ENCODE assay signal across 20 cellular contexts in genomic region chr2:106108791-106109190, GRCh38.
"Had no signal": no experiment of that assay in that cellular context is flagged by ENCODE, and none has a peak within 500 bp of the region (broad histone marks: within the 10 kb centered on the region; RNA-seq: fewer than 3 reads in every experiment).

No MANE protein-coding gene starts in this region.

- H3K4me1 ChIP-seq: colonic mucosa, foreskin keratinocyte had no signal

- H3K27me3 Mint-ChIP-seq: dendritic cell treated with granulocyte-macrophage colony-stimulating factor and Interleukin-4, amounts not matched to agents 40 ng/mL and 50 ng/mL, for 4 days; effector memory CD8-positive, alpha-beta T cell had no signal

- H3K4me1 Mint-ChIP-seq: endodermal cell had no signal

- H3K36me3 ChIP-seq: colonic mucosa had no signal

- H3K9me3 Mint-ChIP-seq: dendritic cell treated with granulocyte-macrophage colony-stimulating factor and Interleukin-4, amounts not matched to agents 40 ng/mL and 50 ng/mL, for 4 days; effector memory CD8-positive, alpha-beta T cell; endodermal cell had no signal

- H3K27ac Mint-ChIP-seq: dendritic cell treated with granulocyte-macrophage colony-stimulating factor and Interleukin-4, amounts not matched to agents 40 ng/mL and 50 ng/mL, for 4 days; endodermal cell had no signal

- ATAC-seq: effector memory CD8-positive, alpha-beta T cell; foreskin keratinocyte; gastrocnemius medialis had no signal

- H3K4me3 ChIP-seq: colonic mucosa, coronary artery, dorsolateral prefrontal cortex, esophagus muscularis mucosa, esophagus squamous epithelium, gastrocnemius medialis, gastroesophageal sphincter, heart left ventricle, heart right ventricle had no signal

- H3K27ac ChIP-seq: colonic mucosa, coronary artery, epithelial cell of prostate, esophagus muscularis mucosa, esophagus squamous epithelium, foreskin keratinocyte, gastroesophageal sphincter, heart left ventricle, heart right ventricle had no signal

- H3K4me3 Mint-ChIP-seq: dendritic cell treated with granulocyte-macrophage colony-stimulating factor and Interleukin-4, amounts not matched to agents 40 ng/mL and 50 ng/mL, for 4 days; effector memory CD8-positive, alpha-beta T cell; endodermal cell had no signal

- H3K27me3 ChIP-seq: colonic mucosa, dorsolateral prefrontal cortex, esophagus muscularis mucosa, esophagus squamous epithelium, foreskin keratinocyte, gastrocnemius medialis, gastroesophageal sphincter, heart left ventricle, heart right ventricle had no signal

- DNase-seq: colonic mucosa; cortex of kidney; effector CD4-positive, alpha-beta T cell; effector CD8-positive, alpha-beta T cell; effector memory CD4-positive, alpha-beta T cell; effector memory CD8-positive, alpha-beta T cell; endodermal cell; esophagus squamous epithelium; foreskin keratinocyte; foreskin melanocyte; gastrocnemius medialis; glutamatergic neuron; heart left ventricle; heart right ventricle had no signal

- H3K9me3 ChIP-seq: colonic mucosa, esophagus muscularis mucosa, esophagus squamous epithelium, gastrocnemius medialis, gastroesophageal sphincter, heart left ventricle, heart right ventricle had no signal
